Comparison of ENCODE assay signal across 8 cellular contexts in genomic region chr5:54673523-54674225, GRCh38.
DNase-seq lines count a peak whose midpoint lies in the region; ATAC-seq and TF ChIP-seq lines count a peak whose summit lies in the region.

No MANE protein-coding gene starts in this region.

- intact Hi-C loops in lower lobe of right lung (cut with DNase I) = no loop called here

- TF ChIP-seq POLR2A in GM18505 (IDR thresholded peaks at IDR 0.05; ENCODE audit: borderline replicate concordance, extremely low read depth, insufficient read depth, insufficient read length) = no peak

- no peaks in the 10 kb centered on the region for H3K36me3 Mint-ChIP-seq in activated T-cell treated with anti-CD3 and anti-CD28 coated beads, Interleukin-2, amount 50 U/mL, for 72 hours (ENCODE audit: insufficient read depth in 2 of 2)

- TF ChIP-seq CTCF in lower lobe of right lung (IDR thresholded peaks at IDR 0.05) = no peak

- peaks cover 71% of the 10 kb centered on the region for H3K4me1 ChIP-seq in lower lobe of right lung

- H3K27me3 Mint-ChIP-seq in activated T-cell treated with anti-CD3 and anti-CD28 coated beads, Interleukin-2, amount 50 U/mL, for 72 hours (ENCODE audit: low read depth) = no peaks in the 10 kb centered on the region

- no peaks in the 10 kb centered on the region for H3K27me3 ChIP-seq in lower lobe of right lung (ENCODE audit: low read depth)

- H3K36me3 ChIP-seq in lower lobe of right lung = no peaks in the 10 kb centered on the region

- H3K4me1 Mint-ChIP-seq in activated T-cell treated with anti-CD3 and anti-CD28 coated beads, Interleukin-2, amount 50 U/mL, for 72 hours (ENCODE audit: low read depth) = peaks cover 44% of the 10 kb centered on the region

- ATAC-seq in GM18505 (IDR thresholded peaks at IDR 0.05; ENCODE audit: unreplicated experiment) (peak; percentile 89), HG03432 (IDR thresholded peaks at IDR 0.05; ENCODE audit: unreplicated experiment) (peak; percentile 82), lower lobe of right lung (peak; percentile 55 to 87), GM18873 (IDR thresholded peaks at IDR 0.05; ENCODE audit: low FRiP score, unreplicated experiment) (no peak)
- peak; percentile 39 to 90 for ATAC-seq in activated T-cell treated with anti-CD3 and anti-CD28 coated beads, Interleukin-2, amount 50 U/mL, for 72 hours (replicated peaks in 1 of 2)

- no peak overlapping the region for H3K4me3 ChIP-seq in lower lobe of right lung

- H3K27ac Mint-ChIP-seq in activated T-cell treated with anti-CD3 and anti-CD28 coated beads, Interleukin-2, amount 50 U/mL, for 72 hours = no peak overlapping the region

- peak overlapping the region; percentile 41 for H3K27ac ChIP-seq in lower lobe of right lung

- peak; percentile 4 to 18 for DNase-seq in activated T-cell treated with anti-CD3 and anti-CD28 coated beads, Interleukin-2, amount 50 U/mL, for 72 hours
- DNase-seq in lower lobe of right lung = peak; percentile 84
- no peak for DNase-seq in DMS79 (lab: John Stamatoyannopoulos, UW)
- no peak for DNase-seq in AG08396 (ENCODE audit: low spot score)
- no peak for DNase-seq in SK-N-DZ (ENCODE audit: low spot score)

- H3K4me3 Mint-ChIP-seq in activated T-cell treated with anti-CD3 and anti-CD28 coated beads, Interleukin-2, amount 50 U/mL, for 72 hours = peak overlapping the region in 1 of 2 donors; percentile 0

- peaks cover 0 to 3% of the 10 kb centered on the region in 2 donors for H3K9me3 Mint-ChIP-seq in activated T-cell treated with anti-CD3 and anti-CD28 coated beads, Interleukin-2, amount 50 U/mL, for 72 hours

- no peaks in the 10 kb centered on the region for H3K9me3 ChIP-seq in lower lobe of right lung

Comparison
In these comparisons a context has a peak if more than half of its experiments do, and no peak if none do; other contexts are left out.
1. DNase-seq: peak in activated T-cell treated with anti-CD3 and anti-CD28 coated beads, Interleukin-2, amount 50 U/mL, for 72 hours (2 of 2) and lower lobe of right lung (single experiment); none in DMS79 (single experiment), AG08396 (single experiment) and SK-N-DZ (single experiment).